In genomic region chr1:40386311-40386778, GRCh38 we compare ENCODE assay signal across 1 cellular context.
TF ChIP-seq lines count a peak whose summit lies in the region.

No MANE protein-coding gene starts in this region.

TF ChIP-seq in WTC11, 78 proteins besides CTCF, POLR2A, EP300 and RAD21 (continued from another document):
- no peak for TF ChIP-seq E2F1 (CRISPR knock-in tag; IDR thresholded peaks at IDR 0.05)
- no peak for TF ChIP-seq TEAD1 (CRISPR knock-in tag; IDR thresholded peaks at IDR 0.05)
- TF ChIP-seq TCF7 (CRISPR knock-in tag; IDR thresholded peaks at IDR 0.05; ENCODE audit: low read depth) = no peak
- no peak for TF ChIP-seq ZNF138 (CRISPR knock-in tag; conservative IDR thresholded peaks at IDR 0.05)
- TF ChIP-seq ZNF416 (CRISPR knock-in tag; IDR thresholded peaks at IDR 0.05) = no peak
- no peak for TF ChIP-seq E2F4 (CRISPR knock-in tag; IDR thresholded peaks at IDR 0.05; ENCODE audit: borderline replicate concordance, low read depth)
- TF ChIP-seq IRF1 (CRISPR knock-in tag; IDR thresholded peaks at IDR 0.05) = no peak
- TF ChIP-seq HMGXB4 (CRISPR knock-in tag; IDR thresholded peaks at IDR 0.05) = no peak
- TF ChIP-seq ZMAT4 (CRISPR knock-in tag; IDR thresholded peaks at IDR 0.05) = no peak
- TF ChIP-seq AFF4 (CRISPR knock-in tag; IDR thresholded peaks at IDR 0.05; ENCODE audit: borderline replicate concordance) = no peak
- no peak for TF ChIP-seq KAT7 (CRISPR knock-in tag; IDR thresholded peaks at IDR 0.05; ENCODE audit: borderline replicate concordance)
- no peak for TF ChIP-seq FOXP1 (CRISPR knock-in tag; IDR thresholded peaks at IDR 0.05; ENCODE audit: borderline replicate concordance)
- TF ChIP-seq NR1H2 (CRISPR knock-in tag; IDR thresholded peaks at IDR 0.05) = no peak
